ENCODE assay signal across 16 cellular contexts in the genomic region with DNA sequence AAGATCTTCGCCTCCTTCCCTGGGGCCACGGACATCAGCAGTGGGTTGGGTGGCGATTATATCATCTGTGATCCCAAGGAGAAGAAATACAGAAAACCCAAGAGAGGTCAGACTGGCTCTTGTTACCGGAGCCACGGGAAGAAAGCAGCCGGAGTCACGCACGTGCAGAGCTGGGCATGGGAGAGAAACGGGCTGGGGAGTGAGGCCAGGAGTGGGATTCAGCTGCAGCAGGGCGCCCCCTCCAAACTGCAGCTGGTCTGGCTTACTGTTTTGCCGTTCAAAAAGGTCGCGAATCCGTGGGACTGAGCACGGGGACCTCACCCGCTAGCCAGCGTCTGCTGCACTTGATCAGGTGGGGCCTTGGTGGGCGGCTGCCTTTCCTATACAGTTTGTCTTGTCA.
A peak's percentile ranks its signal among the peaks of the same experiment; 100 is the strongest.
DNase-seq lines count a peak whose midpoint lies in the region; ATAC-seq, FAIRE-seq and TF ChIP-seq lines count a peak whose summit lies in the region.
"Had no signal": no experiment of that assay in that cellular context is flagged by ENCODE, and none has a peak within 500 bp of the region (broad histone marks: within the 10 kb centered on the region; RNA-seq: fewer than 3 reads in every experiment).

No MANE protein-coding gene starts in this region.

- H3K4me3 ChIP-seq in GM23338, result no peak overlapping the region
- H3K4me3 ChIP-seq: HAP-1 had no signal

- no peaks in the 10 kb centered on the region for H3F3A ChIP-seq in GM23338 (replicated peaks; ENCODE audit: low read depth)

- H3K36me3 Mint-ChIP-seq in GM23338 (ENCODE audit: low read depth) (no peaks in the 10 kb centered on the region), brain (no peaks in the 10 kb centered on the region), neural crest cell (ENCODE audit: low read depth) (no peaks in the 10 kb centered on the region)
- H3K36me3 Mint-ChIP-seq: CD4-positive, alpha-beta memory T cell had no signal

- no peaks in the 10 kb centered on the region for H3K9me2 ChIP-seq in GM23338 (ENCODE audit: insufficient read depth)

- H3K9me3 Mint-ChIP-seq in GM23338 (no peaks in the 10 kb centered on the region), brain (no peaks in the 10 kb centered on the region), neural crest cell (no peaks in the 10 kb centered on the region)
- H3K9me3 Mint-ChIP-seq: CD4-positive, alpha-beta memory T cell had no signal

- no peaks in the 10 kb centered on the region for H3K79me2 ChIP-seq in GM23338 (replicated peaks; ENCODE audit: insufficient read depth)

- H3K27me3 Mint-ChIP-seq in GM23338 (ENCODE audit: insufficient read depth, low read depth, poor library complexity), result peaks cover 17% of the 10 kb centered on the region
- peaks cover 4% of the 10 kb centered on the region for H3K27me3 Mint-ChIP-seq in brain
- no peaks in the 10 kb centered on the region for H3K27me3 Mint-ChIP-seq in neural crest cell (ENCODE audit: low read depth)

- TF ChIP-seq CTCF in GM23338 (conservative IDR thresholded peaks at IDR 0.05; ENCODE audit: low read depth in 2 of 2), result no peak; a peak in 1 of 4 replicates
- TF ChIP-seq CTCF in brain (conservative IDR thresholded peaks at IDR 0.05), result no peak
- TF ChIP-seq CTCF in neural crest cell (conservative IDR thresholded peaks at IDR 0.05), result no peak

- ATAC-seq in GM23338, result no peak

- no peak overlapping the region for H3K4me3 Mint-ChIP-seq in GM23338
- H3K4me3 Mint-ChIP-seq in brain, result no peak overlapping the region
- no peak overlapping the region for H3K4me3 Mint-ChIP-seq in neural crest cell
- H3K4me3 Mint-ChIP-seq: CD4-positive, alpha-beta memory T cell had no signal

- no peaks in the 10 kb centered on the region for H3K27me3 ChIP-seq in GM23338 (ENCODE audit: insufficient read depth)

- H3K27ac ChIP-seq in GM23338 (ENCODE audit: low read depth), result 0 out of 2 replicates have a peak overlapping the region, but pooled peaks have one; percentile 19
- H3K27ac ChIP-seq: C4-2B had no signal

- peaks cover 25% of the 10 kb centered on the region for H3K4me1 Mint-ChIP-seq in GM23338
- peaks cover 50% of the 10 kb centered on the region for H3K4me1 Mint-ChIP-seq in brain
- peaks cover 4% of the 10 kb centered on the region for H3K4me1 Mint-ChIP-seq in neural crest cell

- H2AFZ ChIP-seq in GM23338, result no peak overlapping the region

- H3K36me3 ChIP-seq in GM23338 (ENCODE audit: insufficient read depth), result no peaks in the 10 kb centered on the region
- H3K36me3 ChIP-seq: HAP-1 had no signal

- H3K4me2 ChIP-seq in GM23338, result no peak overlapping the region

- peaks cover 14% of the 10 kb centered on the region; the same call in 1 of the 2 replicates for H3K4me1 ChIP-seq in GM23338 (ENCODE audit: insufficient read depth)
- H3K4me1 ChIP-seq: HAP-1 had no signal

- FAIRE-seq in urothelium cell line (lab: Jason Lieb, UNC), result peak; percentile 20
- FAIRE-seq: G401.6, GM12891 had no signal

- H4K20me1 ChIP-seq in GM23338 (replicated peaks; ENCODE audit: insufficient read depth), result no peaks in the 10 kb centered on the region

- DNase-seq in GM23338 (ENCODE audit: low spot score) (no peak), neural crest cell (ENCODE audit: low read depth, low spot score) (no peak), urothelium cell line (ENCODE audit: low spot score) (no peak), NCI-H1417 treated with DMSO at 0.1 percent for 48 hours (lab: John Stamatoyannopoulos, UW) (no peak), DMS53 treated with DMSO at 0.1 percent for 48 hours (lab: John Stamatoyannopoulos, UW; ENCODE audit: unreplicated experiment) (no peak)
- DNase-seq in activated CD4-positive, alpha-beta T cell treated with anti-CD3 and anti-CD28 coated beads, Interleukin-2, amount 50 U/mL, for 48 hours, result no peak
- DNase-seq: ACHN; CD4-positive, alpha-beta memory T cell; DMS79 treated with DMSO at 0.1 percent for 48 hours; EL; GOT3 had no signal

- H3K27ac Mint-ChIP-seq in GM23338, result no peak overlapping the region
- H3K27ac Mint-ChIP-seq in brain, result peak overlapping the region in 3 of 5 experiments; percentile 34 to 54 (median 46)
- peak overlapping the region; percentile 50 for H3K27ac Mint-ChIP-seq in neural crest cell (ENCODE audit: unreplicated experiment)
- H3K27ac Mint-ChIP-seq: CD4-positive, alpha-beta memory T cell had no signal

TF ChIP-seq in GM23338, 12 proteins besides CTCF, POLR2A, EP300 and RAD21 (continues in another document):
- TF ChIP-seq POLR2AphosphoS5 (IDR thresholded peaks at IDR 0.05; ENCODE audit: low read depth), result no peak
- no peak for TF ChIP-seq EZH2 (IDR thresholded peaks at IDR 0.05; ENCODE audit: low read depth, unreplicated experiment)
- TF ChIP-seq, protein P1, sequence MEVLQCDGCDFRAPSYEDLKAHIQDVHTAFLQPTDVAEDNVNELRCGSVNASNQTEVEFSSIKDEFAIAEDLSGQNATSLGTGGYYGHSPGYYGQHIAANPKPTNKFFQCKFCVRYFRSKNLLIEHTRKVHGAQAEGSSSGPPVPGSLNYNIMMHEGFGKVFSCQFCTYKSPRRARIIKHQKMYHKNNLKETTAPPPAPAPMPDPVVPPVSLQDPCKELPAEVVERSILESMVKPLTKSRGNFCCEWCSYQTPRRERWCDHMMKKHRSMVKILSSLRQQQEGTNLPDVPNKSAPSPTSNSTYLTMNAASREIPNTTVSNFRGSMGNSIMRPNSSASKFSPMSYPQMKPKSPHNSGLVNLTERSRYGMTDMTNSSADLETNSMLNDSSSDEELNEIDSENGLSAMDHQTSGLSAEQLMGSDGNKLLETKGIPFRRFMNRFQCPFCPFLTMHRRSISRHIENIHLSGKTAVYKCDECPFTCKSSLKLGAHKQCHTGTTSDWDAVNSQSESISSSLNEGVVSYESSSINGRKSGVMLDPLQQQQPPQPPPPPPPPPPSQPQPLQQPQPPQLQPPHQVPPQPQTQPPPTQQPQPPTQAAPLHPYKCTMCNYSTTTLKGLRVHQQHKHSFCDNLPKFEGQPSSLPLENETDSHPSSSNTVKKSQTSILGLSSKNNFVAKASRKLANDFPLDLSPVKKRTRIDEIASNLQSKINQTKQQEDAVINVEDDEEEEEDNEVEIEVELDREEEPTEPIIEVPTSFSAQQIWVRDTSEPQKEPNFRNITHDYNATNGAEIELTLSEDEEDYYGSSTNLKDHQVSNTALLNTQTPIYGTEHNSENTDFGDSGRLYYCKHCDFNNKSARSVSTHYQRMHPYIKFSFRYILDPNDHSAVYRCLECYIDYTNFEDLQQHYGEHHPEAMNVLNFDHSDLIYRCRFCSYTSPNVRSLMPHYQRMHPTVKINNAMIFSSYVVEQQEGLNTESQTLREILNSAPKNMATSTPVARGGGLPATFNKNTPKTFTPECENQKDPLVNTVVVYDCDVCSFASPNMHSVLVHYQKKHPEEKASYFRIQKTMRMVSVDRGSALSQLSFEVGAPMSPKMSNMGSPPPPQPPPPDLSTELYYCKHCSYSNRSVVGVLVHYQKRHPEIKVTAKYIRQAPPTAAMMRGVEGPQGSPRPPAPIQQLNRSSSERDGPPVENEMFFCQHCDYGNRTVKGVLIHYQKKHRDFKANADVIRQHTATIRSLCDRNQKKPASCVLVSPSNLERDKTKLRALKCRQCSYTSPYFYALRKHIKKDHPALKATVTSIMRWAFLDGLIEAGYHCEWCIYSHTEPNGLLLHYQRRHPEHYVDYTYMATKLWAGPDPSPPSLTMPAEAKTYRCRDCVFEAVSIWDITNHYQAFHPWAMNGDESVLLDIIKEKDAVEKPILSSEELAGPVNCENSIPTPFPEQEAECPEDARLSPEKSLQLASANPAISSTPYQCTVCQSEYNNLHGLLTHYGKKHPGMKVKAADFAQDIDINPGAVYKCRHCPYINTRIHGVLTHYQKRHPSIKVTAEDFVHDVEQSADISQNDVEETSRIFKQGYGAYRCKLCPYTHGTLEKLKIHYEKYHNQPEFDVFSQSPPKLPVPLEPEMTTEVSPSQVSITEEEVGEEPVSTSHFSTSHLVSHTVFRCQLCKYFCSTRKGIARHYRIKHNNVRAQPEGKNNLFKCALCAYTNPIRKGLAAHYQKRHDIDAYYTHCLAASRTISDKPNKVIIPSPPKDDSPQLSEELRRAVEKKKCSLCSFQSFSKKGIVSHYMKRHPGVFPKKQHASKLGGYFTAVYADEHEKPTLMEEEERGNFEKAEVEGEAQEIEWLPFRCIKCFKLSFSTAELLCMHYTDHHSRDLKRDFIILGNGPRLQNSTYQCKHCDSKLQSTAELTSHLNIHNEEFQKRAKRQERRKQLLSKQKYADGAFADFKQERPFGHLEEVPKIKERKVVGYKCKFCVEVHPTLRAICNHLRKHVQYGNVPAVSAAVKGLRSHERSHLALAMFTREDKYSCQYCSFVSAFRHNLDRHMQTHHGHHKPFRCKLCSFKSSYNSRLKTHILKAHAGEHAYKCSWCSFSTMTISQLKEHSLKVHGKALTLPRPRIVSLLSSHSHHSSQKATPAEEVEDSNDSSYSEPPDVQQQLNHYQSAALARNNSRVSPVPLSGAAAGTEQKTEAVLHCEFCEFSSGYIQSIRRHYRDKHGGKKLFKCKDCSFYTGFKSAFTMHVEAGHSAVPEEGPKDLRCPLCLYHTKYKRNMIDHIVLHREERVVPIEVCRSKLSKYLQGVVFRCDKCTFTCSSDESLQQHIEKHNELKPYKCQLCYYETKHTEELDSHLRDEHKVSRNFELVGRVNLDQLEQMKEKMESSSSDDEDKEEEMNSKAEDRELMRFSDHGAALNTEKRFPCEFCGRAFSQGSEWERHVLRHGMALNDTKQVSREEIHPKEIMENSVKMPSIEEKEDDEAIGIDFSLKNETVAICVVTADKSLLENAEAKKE (CRISPR knock-in tag; IDR thresholded peaks at IDR 0.05), result no peak
- no peak for TF ChIP-seq ZNF331 (CRISPR knock-in tag; IDR thresholded peaks at IDR 0.05; ENCODE audit: low read depth)
- TF ChIP-seq NANOG (IDR thresholded peaks at IDR 0.05; ENCODE audit: borderline replicate concordance), result no peak
